ENCODE assay signal across 9 cellular contexts in the genomic region with DNA sequence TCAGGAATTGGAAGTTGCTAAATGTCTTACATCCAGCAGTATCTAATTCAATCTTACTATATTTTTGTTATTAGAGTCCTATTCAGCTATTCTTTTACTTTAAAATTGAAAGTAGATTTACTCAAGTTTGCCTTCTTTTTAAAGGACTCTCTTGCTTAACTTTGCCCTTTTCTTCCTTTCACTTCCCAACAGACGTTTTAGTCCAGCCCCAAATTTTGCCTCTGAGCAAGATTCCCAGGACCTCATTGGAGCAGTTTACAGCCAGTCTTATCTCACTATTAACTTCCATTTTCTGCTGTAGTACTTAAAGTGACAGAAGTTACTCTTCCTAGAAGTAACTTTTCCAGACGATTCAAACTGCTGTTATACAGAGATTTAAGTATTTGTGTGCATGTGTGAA. TPM values are rescaled to one million over a fixed set of nuclear protein-coding genes. Genes with fewer than 3 reads are reported as not detected.
DNase-seq lines count a peak whose midpoint lies in the region; ATAC-seq and TF ChIP-seq lines count a peak whose summit lies in the region.
"Had no signal": no experiment of that assay in that cellular context is flagged by ENCODE, and none has a peak within 500 bp of the region (broad histone marks: within the 10 kb centered on the region; RNA-seq: fewer than 3 reads in every experiment).

No MANE protein-coding gene starts in this region.

- 4 to 9% (median 7%) methylated on average over 2 of the region's 2 CpGs for WGBS in stomach, 5 donors

- no peaks in the 10 kb centered on the region for H3K27me3 ChIP-seq in stomach

- TF ChIP-seq CTCF in stomach (IDR thresholded peaks at IDR 0.05) = no peak
- TF ChIP-seq CTCF in GM13976 (IDR thresholded peaks at IDR 0.05; ENCODE audit: borderline replicate concordance, control extremely low read depth, extremely low read depth, insufficient read depth, missing control alignments) = no peak

- no peak for ATAC-seq in HG02840 (IDR thresholded peaks at IDR 0.05; ENCODE audit: low FRiP score, unreplicated experiment)

- peaks cover 7 to 20% (median 9%) of the 10 kb centered on the region in 3 donors for H3K27me3 Mint-ChIP-seq in immature natural killer cell (ENCODE audit: low read depth in 3 of 3)

- H3K9me3 Mint-ChIP-seq in immature natural killer cell = no peaks in the 10 kb centered on the region

- DNase-seq in HS-5 (ENCODE audit: low read depth) = peak; percentile 59
- DNase-seq in amniotic epithelial cell (ENCODE audit: low read depth) = peak; percentile 84
- no peak for DNase-seq in immature natural killer cell
- no peak for DNase-seq in stomach
- DNase-seq in activated CD8-positive, alpha-beta memory T cell treated with anti-CD3 and anti-CD28 coated beads, Interleukin-2, amount 50 U/mL, for 4 hours = no peak
- no peak for DNase-seq in GM13976 (ENCODE audit: low spot score)
- no peak for DNase-seq in NCI-H2171 (lab: John Stamatoyannopoulos, UW)
- DNase-seq: cerebellar nuclear complex had no signal

- peak overlapping the region in 4 of 5 donors; percentile 89 to 97 (median 93) for H3K27ac ChIP-seq in stomach

- H3K4me3 ChIP-seq in stomach = peak overlapping the region; percentile 7 to 87 (median 49)

- no peak for TF ChIP-seq EP300 in stomach (IDR thresholded peaks at IDR 0.05)

- TF ChIP-seq POLR2A in stomach (IDR thresholded peaks at IDR 0.05) = no peak

- peaks cover 23 to 50% (median 35%) of the 10 kb centered on the region in 4 donors for H3K4me1 ChIP-seq in stomach

- peak overlapping the region; percentile 11 to 88 (median 37) for H3K4me3 Mint-ChIP-seq in immature natural killer cell

- H3K9me3 ChIP-seq in stomach = no peaks in the 10 kb centered on the region

- intact Hi-C loops in stomach (cut with DNase I; ENCODE audit: low total_unique reads) = no loop called here

- no peaks in the 10 kb centered on the region for H3K36me3 ChIP-seq in stomach

- in situ Hi-C loops in GM13976 (cut with MboI; ENCODE audit: low sequenced_read_pairs, unreplicated experiment) = no loop called here

- H3K27ac Mint-ChIP-seq in immature natural killer cell = peak overlapping the region in 3 of 6 donors; percentile 20 to 60 (median 54)

- H3K36me3 Mint-ChIP-seq in immature natural killer cell = peaks cover 0 to 6% (median 4%) of the 10 kb centered on the region in 3 donors

- H3K4me1 Mint-ChIP-seq in immature natural killer cell = peaks cover 29 to 44% of the 10 kb centered on the region in 2 donors

RNA-seq across cellular contexts. Expression of a gene that starts 1.7 kb away (rescaled TPM):
- polyA plus RNA-seq in immature natural killer cell (10 to 100 TPM; 24.3 to 48.0 (median 42.0) TPM), stomach (10 to 100 TPM in 1 of 3 donors, 1 to 10 TPM in 2; 4.2 to 14.7 (median 9.5) TPM)
- total RNA-seq in stomach = 10 to 100 TPM in 4 of 5 donors, 1 to 10 TPM in 1; 7.0 to 86.5 (median 15.2) TPM

RNA-seq across cellular contexts. Expression of a gene that starts 18.1 kb away (rescaled TPM):
- 1 to 10 TPM in 1 of 3 donors, under 1 TPM in 2; 0.91 to 2.4 (median 0.99) TPM for polyA plus RNA-seq in immature natural killer cell
- total RNA-seq in stomach = 10 to 100 TPM in 2 of 5 donors, 1 to 10 TPM in 2, not detected in 1; 1.3 to 26.6 (median 8.6) TPM
- polyA plus RNA-seq in stomach = 1 to 10 TPM; 1.6 to 4.4 (median 3.7) TPM

Comparison
In these comparisons a context has a peak if more than half of its experiments do, and no peak if none do; other contexts are left out.
1. DNase-seq: peak in HS-5 (single experiment) and amniotic epithelial cell (single experiment); none in immature natural killer cell (0 of 3), stomach (single experiment), activated CD8-positive, alpha-beta memory T cell treated with anti-CD3 and anti-CD28 coated beads, Interleukin-2, amount 50 U/mL, for 4 hours (single experiment), GM13976 (single experiment) and NCI-H2171 (single experiment).